Comparison of ENCODE assay signal across 9 cellular contexts in genomic region chr4:25915359-25915716, GRCh38. TPM values are rescaled to one million over a fixed set of nuclear protein-coding genes. Genes with fewer than 3 reads are reported as not detected.
DNase-seq lines count a peak whose midpoint lies in the region; ATAC-seq and TF ChIP-seq lines count a peak whose summit lies in the region.
"Had no signal": no experiment of that assay in that cellular context is flagged by ENCODE, and none has a peak within 500 bp of the region (broad histone marks: within the 10 kb centered on the region; RNA-seq: fewer than 3 reads in every experiment).

No MANE protein-coding gene starts in this region.

- ATAC-seq in activated naive CD8-positive, alpha-beta T cell treated with anti-CD3 and anti-CD28 coated beads, Interleukin-2, amount 50 U/mL, for 24 hours = no peak
- no peak for ATAC-seq in naive thymus-derived CD4-positive, alpha-beta T cell
- ATAC-seq in mucosa of descending colon (no peak), GM18502 (IDR thresholded peaks at IDR 0.05; ENCODE audit: poor library complexity, unreplicated experiment) (no peak), HG02759 (IDR thresholded peaks at IDR 0.05; ENCODE audit: unreplicated experiment) (no peak), HG02840 (IDR thresholded peaks at IDR 0.05; ENCODE audit: low FRiP score, unreplicated experiment) (no peak)

- H3K27me3 ChIP-seq in naive thymus-derived CD4-positive, alpha-beta T cell (ENCODE audit: control insufficient read depth in 2 of 2, insufficient read depth in 2 of 2, low read length in 2 of 2) = no peaks in the 10 kb centered on the region

- CTCF ChIA-PET in naive thymus-derived CD4-positive, alpha-beta T cell (lab: Charles Lee) = interaction anchor here (0.5 kb wide), 1 partner anchor 1442 kb away, joined by 3 read pairs; no protein-coding TSS in a partner anchor

- H3K9me3 Mint-ChIP-seq in HFFc6 = no peaks in the 10 kb centered on the region
- H3K9me3 Mint-ChIP-seq in activated naive CD8-positive, alpha-beta T cell treated with anti-CD3 and anti-CD28 coated beads, Interleukin-2, amount 50 U/mL, for 24 hours = no peaks in the 10 kb centered on the region
- peaks cover 0 to 1% (median 0%) of the 10 kb centered on the region in 11 donors for H3K9me3 Mint-ChIP-seq in naive thymus-derived CD4-positive, alpha-beta T cell

- peak overlapping the region; percentile 97 for H3K4me3 Mint-ChIP-seq in HFFc6
- peak overlapping the region; percentile 94 for H3K4me3 Mint-ChIP-seq in activated naive CD8-positive, alpha-beta T cell treated with anti-CD3 and anti-CD28 coated beads, Interleukin-2, amount 50 U/mL, for 24 hours
- peak overlapping the region; percentile 27 to 99 (median 87) for H3K4me3 Mint-ChIP-seq in naive thymus-derived CD4-positive, alpha-beta T cell

- H3K27ac Mint-ChIP-seq in HFFc6 = peak overlapping the region; percentile 42; the same call in 1 of the 2 replicates
- peak overlapping the region; percentile 98 for H3K27ac Mint-ChIP-seq in activated naive CD8-positive, alpha-beta T cell treated with anti-CD3 and anti-CD28 coated beads, Interleukin-2, amount 50 U/mL, for 24 hours
- H3K27ac Mint-ChIP-seq in naive thymus-derived CD4-positive, alpha-beta T cell = peak overlapping the region in 5 of 9 donors; percentile 90 to 99 (median 98)

- H3K27me3 Mint-ChIP-seq in HFFc6 (ENCODE audit: insufficient read depth) = peaks cover 11% of the 10 kb centered on the region; the same call in 1 of the 2 replicates
- no peaks in the 10 kb centered on the region for H3K27me3 Mint-ChIP-seq in activated naive CD8-positive, alpha-beta T cell treated with anti-CD3 and anti-CD28 coated beads, Interleukin-2, amount 50 U/mL, for 24 hours
- H3K27me3 Mint-ChIP-seq in naive thymus-derived CD4-positive, alpha-beta T cell = peaks cover 0 to 7% (median 0%) of the 10 kb centered on the region in 5 donors

- peaks cover 11 to 16% of the 10 kb centered on the region in 2 donors for H3K4me1 ChIP-seq in naive thymus-derived CD4-positive, alpha-beta T cell (ENCODE audit: control insufficient read depth in 2 of 2, insufficient read depth in 2 of 2, low read length in 2 of 2)
- H3K4me1 ChIP-seq in mucosa of descending colon (ENCODE audit: low read depth) = peaks cover 26% of the 10 kb centered on the region

- no peaks in the 10 kb centered on the region; the same call in 1 of the 2 replicates for H3K36me3 Mint-ChIP-seq in HFFc6 (ENCODE audit: low read depth)
- peaks cover 2% of the 10 kb centered on the region for H3K36me3 Mint-ChIP-seq in activated naive CD8-positive, alpha-beta T cell treated with anti-CD3 and anti-CD28 coated beads, Interleukin-2, amount 50 U/mL, for 24 hours (ENCODE audit: low read depth)
- H3K36me3 Mint-ChIP-seq in naive thymus-derived CD4-positive, alpha-beta T cell = peaks cover 0 to 9% (median 7%) of the 10 kb centered on the region in 5 donors

- intact Hi-C loops in naive thymus-derived CD4-positive, alpha-beta T cell (cut with micrococcal nuclease) = loop anchor here (2.0 to 10.0 kb wide), 3 partner anchors 23 to 1099 kb away; no protein-coding TSS in a partner anchor
- intact Hi-C loops in mucosa of descending colon (cut with DNase I, micrococcal nuclease) = no loop called here

- no peak overlapping the region for H3K4me3 ChIP-seq in naive thymus-derived CD4-positive, alpha-beta T cell (ENCODE audit: low read length)
- H3K4me3 ChIP-seq in mucosa of descending colon = no peak overlapping the region

- TF ChIP-seq CTCF in C4-2B (conservative IDR thresholded peaks at IDR 0.05) (no peak), HFFc6 (IDR thresholded peaks at IDR 0.05) (no peak), mucosa of descending colon (IDR thresholded peaks at IDR 0.05) (no peak)

- H3K36me3 ChIP-seq in naive thymus-derived CD4-positive, alpha-beta T cell (ENCODE audit: control insufficient read depth in 2 of 3, insufficient read depth in 3 of 3, low read length in 3 of 3) = no peaks in the 10 kb centered on the region
- H3K36me3 ChIP-seq in mucosa of descending colon (ENCODE audit: low read depth) = no peaks in the 10 kb centered on the region

- DNase-seq in HFFc6 = no peak
- DNase-seq in activated naive CD8-positive, alpha-beta T cell treated with anti-CD3 and anti-CD28 coated beads, Interleukin-2, amount 50 U/mL, for 24 hours = no peak
- no peak for DNase-seq in naive thymus-derived CD4-positive, alpha-beta T cell
- no peak for DNase-seq in mucosa of descending colon
- DNase-seq: hippocampal formation had no signal

- H3K4me1 Mint-ChIP-seq in HFFc6 (ENCODE audit: low read depth) = peaks cover 20% of the 10 kb centered on the region
- peaks cover 21% of the 10 kb centered on the region for H3K4me1 Mint-ChIP-seq in activated naive CD8-positive, alpha-beta T cell treated with anti-CD3 and anti-CD28 coated beads, Interleukin-2, amount 50 U/mL, for 24 hours
- peaks cover 13 to 35% (median 21%) of the 10 kb centered on the region in 7 donors for H3K4me1 Mint-ChIP-seq in naive thymus-derived CD4-positive, alpha-beta T cell

- H3K9me3 ChIP-seq in naive thymus-derived CD4-positive, alpha-beta T cell (ENCODE audit: control insufficient read depth in 2 of 3, low read length in 3 of 3) = no peaks in the 10 kb centered on the region
- no peaks in the 10 kb centered on the region for H3K9me3 ChIP-seq in mucosa of descending colon

- POLR2A ChIA-PET in naive thymus-derived CD4-positive, alpha-beta T cell (lab: Charles Lee) = no interaction called here

- H3K27ac ChIP-seq in C4-2B = peak overlapping the region; percentile 90
- H3K27ac ChIP-seq in naive thymus-derived CD4-positive, alpha-beta T cell (ENCODE audit: low read depth, low read length) = no peak overlapping the region

RNA-seq across cellular contexts. Expression of gene SMIM20, which starts 1.3 kb away (rescaled TPM):
- 10 to 100 TPM; 18.9 to 26.7 (median 22.0) TPM for total RNA-seq in HFFc6 (2021; fragmentation: NEBNext Ultra II Directional; extraction: Animal tissue kit (Norgen Biotek cat#: 25700))
- total RNA-seq in naive thymus-derived CD4-positive, alpha-beta T cell = 10 to 100 TPM; 11.6 to 22.8 (median 14.5) TPM
- polyA plus RNA-seq in naive thymus-derived CD4-positive, alpha-beta T cell = 10 to 100 TPM; 50.6 to 67.5 TPM
- total RNA-seq in mucosa of descending colon = 10 to 100 TPM; 28.1 to 36.0 (median 28.7) TPM

RNA-seq across cellular contexts. Expression of gene SEL1L3, which starts 52.5 kb away (rescaled TPM):
- 10 to 100 TPM; 24.5 to 35.4 (median 31.1) TPM for total RNA-seq in HFFc6 (2021; fragmentation: NEBNext Ultra II Directional; extraction: Animal tissue kit (Norgen Biotek cat#: 25700))
- total RNA-seq in naive thymus-derived CD4-positive, alpha-beta T cell = 10 to 100 TPM; 38.1 to 55.8 (median 47.0) TPM
- 10 to 100 TPM; 15.9 to 30.1 TPM for polyA plus RNA-seq in naive thymus-derived CD4-positive, alpha-beta T cell
- 100 to 1,000 TPM in 1 of 3 donors, 10 to 100 TPM in 2; 51.7 to 104 (median 98.3) TPM for total RNA-seq in mucosa of descending colon

Comparison
In these comparisons a context has a peak if more than half of its experiments do, and no peak if none do; other contexts are left out.
1. H3K27ac Mint-ChIP-seq: peak in every context shown above with its lines; median percentile 98 in activated naive CD8-positive, alpha-beta T cell treated with anti-CD3 and anti-CD28 coated beads, Interleukin-2, amount 50 U/mL, for 24 hours; 98 in naive thymus-derived CD4-positive, alpha-beta T cell; 42 in HFFc6.
2. intact Hi-C loops: an anchor here in naive thymus-derived CD4-positive, alpha-beta T cell (2.0 to 10.0 kb wide); none called in mucosa of descending colon.